18 cellular contexts compared by ENCODE assay signal in the genomic region with DNA sequence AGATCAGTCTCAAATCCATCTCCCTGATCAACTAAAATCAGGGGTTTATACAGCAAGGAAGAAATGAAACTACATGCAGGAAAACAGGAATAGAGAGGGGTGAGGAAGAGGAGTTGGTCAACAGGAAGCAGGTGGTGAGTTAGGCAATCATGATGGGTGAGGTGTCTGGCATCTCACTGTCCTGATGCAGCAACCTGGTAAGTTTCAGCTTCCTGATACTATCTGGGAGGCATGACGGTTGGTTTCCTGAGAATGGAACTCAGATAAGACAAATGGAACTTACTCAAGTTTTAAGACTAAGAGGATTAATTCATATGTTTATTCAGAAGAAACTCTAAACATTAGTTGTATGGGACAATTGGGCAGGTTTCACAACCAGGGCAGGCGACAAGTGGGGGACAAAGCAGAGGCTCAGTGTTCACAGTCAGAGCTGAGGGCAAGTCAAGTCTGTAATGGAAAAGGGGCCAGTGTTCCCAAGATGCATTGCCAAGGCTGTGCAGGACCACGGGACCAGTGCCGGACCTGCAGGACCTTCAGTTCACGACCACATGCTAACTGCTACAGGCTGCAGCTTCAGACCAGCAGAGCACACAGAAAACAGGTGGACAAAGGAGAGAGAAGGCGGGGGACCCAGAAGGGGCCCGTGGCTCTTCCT. TPM values are rescaled to one million over a fixed set of nuclear protein-coding genes. Genes with fewer than 3 reads are reported as not detected.
DNase-seq lines count a peak whose midpoint lies in the region; ATAC-seq and TF ChIP-seq lines count a peak whose summit lies in the region.
"Had no signal": no experiment of that assay in that cellular context is flagged by ENCODE, and none has a peak within 500 bp of the region (broad histone marks: within the 10 kb centered on the region; RNA-seq: fewer than 3 reads in every experiment).

No MANE protein-coding gene starts in this region.

- no peaks in the 10 kb centered on the region for H3K9me3 ChIP-seq in MM.1S (replicated peaks; ENCODE audit: insufficient read depth, low read length)
- H3K9me3 ChIP-seq in naive thymus-derived CD4-positive, alpha-beta T cell (ENCODE audit: control insufficient read depth in 2 of 3, low read length in 3 of 3), result no peaks in the 10 kb centered on the region
- H3K9me3 ChIP-seq: ovary, transverse colon had no signal

- intact Hi-C loops in naive thymus-derived CD4-positive, alpha-beta T cell (cut with micrococcal nuclease), result no loop called here

- no peaks in the 10 kb centered on the region for H3K79me2 ChIP-seq in MM.1S (ENCODE audit: low read length)

- H3K4me1 Mint-ChIP-seq in T-helper 2 cell treated with Interferon-gamma antibody and Interleukin-4, amounts not matched to agents 5 μg/mL and 100 μg/mL, for 36 hours (ENCODE audit: low read depth), result peaks cover 61% of the 10 kb centered on the region
- peaks cover 23 to 60% (median 32%) of the 10 kb centered on the region in 7 donors for H3K4me1 Mint-ChIP-seq in naive thymus-derived CD4-positive, alpha-beta T cell

- no peaks in the 10 kb centered on the region for H3K9me2 ChIP-seq in MM.1S (replicated peaks; ENCODE audit: insufficient read depth, low read length)

- peak overlapping the region; percentile 28; the same call in 1 of the 2 replicates for H3K27ac ChIP-seq in MM.1S (ENCODE audit: low read length)
- H3K27ac ChIP-seq in naive thymus-derived CD4-positive, alpha-beta T cell (ENCODE audit: low read depth, low read length), result no peak overlapping the region
- H3K27ac ChIP-seq: 22Rv1, esophagus squamous epithelium, ovary, transverse colon had no signal

- CTCF ChIA-PET in naive thymus-derived CD4-positive, alpha-beta T cell (lab: Charles Lee), result no interaction called here

- ATAC-seq in naive thymus-derived CD4-positive, alpha-beta T cell, result peak; percentile 31

- no peak overlapping the region for H3K4me2 ChIP-seq in MM.1S (ENCODE audit: low read depth, low read length)

- H3K27ac Mint-ChIP-seq in T-helper 2 cell treated with Interferon-gamma antibody and Interleukin-4, amounts not matched to agents 5 μg/mL and 100 μg/mL, for 36 hours, result peak overlapping the region; percentile 82
- peak overlapping the region in 7 of 9 donors; percentile 2 to 80 (median 73) for H3K27ac Mint-ChIP-seq in naive thymus-derived CD4-positive, alpha-beta T cell

- H3K36me3 Mint-ChIP-seq in T-helper 2 cell treated with Interferon-gamma antibody and Interleukin-4, amounts not matched to agents 5 μg/mL and 100 μg/mL, for 36 hours (ENCODE audit: low read depth), result peaks cover 30% of the 10 kb centered on the region
- peaks cover 0 to 29% (median 0%) of the 10 kb centered on the region in 5 donors for H3K36me3 Mint-ChIP-seq in naive thymus-derived CD4-positive, alpha-beta T cell
- H3K36me3 Mint-ChIP-seq: activated naive CD4-positive, alpha-beta T cell treated with anti-CD3 and anti-CD28 coated beads, Interleukin-2, amount 50 U/mL, for 24 hours had no signal

- no peaks in the 10 kb centered on the region for H4K20me1 ChIP-seq in MM.1S (ENCODE audit: insufficient read depth, low read length)

- POLR2A ChIA-PET in naive thymus-derived CD4-positive, alpha-beta T cell (lab: Charles Lee), result no interaction called here

- H3K4me3 ChIP-seq in MM.1S (ENCODE audit: low read length), result no peak overlapping the region
- H3K4me3 ChIP-seq in naive thymus-derived CD4-positive, alpha-beta T cell (ENCODE audit: low read length), result no peak overlapping the region
- H3K4me3 ChIP-seq: esophagus squamous epithelium, ovary, transverse colon had no signal

- peaks cover 29% of the 10 kb centered on the region for H3K9me3 Mint-ChIP-seq in T-helper 2 cell treated with Interferon-gamma antibody and Interleukin-4, amounts not matched to agents 5 μg/mL and 100 μg/mL, for 36 hours
- H3K9me3 Mint-ChIP-seq in naive thymus-derived CD4-positive, alpha-beta T cell, result peaks cover 0 to 13% (median 0%) of the 10 kb centered on the region in 11 donors
- H3K9me3 Mint-ChIP-seq: activated naive CD4-positive, alpha-beta T cell treated with anti-CD3 and anti-CD28 coated beads, Interleukin-2, amount 50 U/mL, for 24 hours had no signal

- H3K4me1 ChIP-seq in MM.1S (ENCODE audit: low read length), result peaks cover 26% of the 10 kb centered on the region
- peaks cover 6 to 20% of the 10 kb centered on the region in 2 donors for H3K4me1 ChIP-seq in naive thymus-derived CD4-positive, alpha-beta T cell (ENCODE audit: control insufficient read depth in 2 of 2, insufficient read depth in 2 of 2, low read length in 2 of 2)

- H3K27me3 Mint-ChIP-seq in T-helper 2 cell treated with Interferon-gamma antibody and Interleukin-4, amounts not matched to agents 5 μg/mL and 100 μg/mL, for 36 hours (ENCODE audit: low read depth), result no peaks in the 10 kb centered on the region
- no peaks in the 10 kb centered on the region for H3K27me3 Mint-ChIP-seq in naive thymus-derived CD4-positive, alpha-beta T cell
- H3K27me3 Mint-ChIP-seq: activated naive CD4-positive, alpha-beta T cell treated with anti-CD3 and anti-CD28 coated beads, Interleukin-2, amount 50 U/mL, for 24 hours had no signal

- DNase-seq in NCI-H510A treated with DMSO at 0.1 percent for 48 hours (lab: John Stamatoyannopoulos, UW) (peak; percentile 38), NCI-H510A (lab: John Stamatoyannopoulos, UW) (no peak), MM.1S (peak; percentile 56), NCI-H345 treated with DMSO at 0.1 percent for 48 hours (lab: John Stamatoyannopoulos, UW; ENCODE audit: unreplicated experiment) (no peak), occipital lobe (lab: John Stamatoyannopoulos, UW) (no peak), dedifferentiated amniotic fluid mesenchymal stem cell (ENCODE audit: extremely low spot score) (no peak)
- no peak for DNase-seq in T-helper 2 cell treated with Interferon-gamma antibody and Interleukin-4, amounts not matched to agents 5 μg/mL and 100 μg/mL, for 36 hours (ENCODE audit: low spot score)
- no peak for DNase-seq in naive thymus-derived CD4-positive, alpha-beta T cell
- DNase-seq: activated CD4-positive, alpha-beta T cell treated with anti-CD3 and anti-CD28 coated beads, Interleukin-2, amount 50 U/mL, for 4 hours; cerebellar nuclear complex; esophagus squamous epithelium; NCI-H1694; ovary; stimulated activated CD4-positive, alpha-beta T cell treated with anti-CD3 and anti-CD28 coated beads, Interleukin-12 subunit alpha, Interleukin-12 subunit beta, amount 100 ng/mL, for 4 hours; transverse colon had no signal

- H2AFZ ChIP-seq in MM.1S (ENCODE audit: low read length), result no peak overlapping the region

- H3K27me3 ChIP-seq in MM.1S (replicated peaks; ENCODE audit: insufficient read depth, low read length), result no peaks in the 10 kb centered on the region
- H3K27me3 ChIP-seq in naive thymus-derived CD4-positive, alpha-beta T cell (ENCODE audit: control insufficient read depth in 2 of 2, insufficient read depth in 2 of 2, low read length in 2 of 2), result no peaks in the 10 kb centered on the region
- H3K27me3 ChIP-seq: esophagus squamous epithelium, ovary, transverse colon had no signal

- no peak overlapping the region for H3K9ac ChIP-seq in MM.1S (ENCODE audit: low read length)

- H3K4me3 Mint-ChIP-seq in T-helper 2 cell treated with Interferon-gamma antibody and Interleukin-4, amounts not matched to agents 5 μg/mL and 100 μg/mL, for 36 hours, result peak overlapping the region; percentile 65
- peak overlapping the region in 2 of 10 donors; percentile 14 to 52 for H3K4me3 Mint-ChIP-seq in naive thymus-derived CD4-positive, alpha-beta T cell
- H3K4me3 Mint-ChIP-seq: activated naive CD4-positive, alpha-beta T cell treated with anti-CD3 and anti-CD28 coated beads, Interleukin-2, amount 50 U/mL, for 24 hours had no signal

- TF ChIP-seq CTCF in MM.1S (IDR thresholded peaks at IDR 0.05; ENCODE audit: low read length), result no peak

- no peaks in the 10 kb centered on the region for H3K36me3 ChIP-seq in MM.1S (replicated peaks; ENCODE audit: insufficient read depth, low read length)
- no peaks in the 10 kb centered on the region for H3K36me3 ChIP-seq in naive thymus-derived CD4-positive, alpha-beta T cell (ENCODE audit: control insufficient read depth in 2 of 3, insufficient read depth in 3 of 3, low read length in 3 of 3)
- H3K36me3 ChIP-seq: esophagus squamous epithelium, ovary, transverse colon had no signal

- H3F3A ChIP-seq in MM.1S (ENCODE audit: insufficient read depth, low read length), result peaks cover 14% of the 10 kb centered on the region

RNA-seq across cellular contexts. Expression of a gene that starts 17.7 kb away (rescaled TPM):
- 10 to 100 TPM in 4 of 5 experiments, 1 to 10 TPM in 1; 4.3 to 52.5 (median 14.4) TPM for total RNA-seq in naive thymus-derived CD4-positive, alpha-beta T cell
- 10 to 100 TPM; 14.7 to 17.5 TPM for polyA plus RNA-seq in naive thymus-derived CD4-positive, alpha-beta T cell
- 3.6 TPM for total RNA-seq in occipital lobe
- total RNA-seq: H4 had no signal

RNA-seq across cellular contexts. Expression of a gene that starts 45.5 kb away (rescaled TPM):
- total RNA-seq in naive thymus-derived CD4-positive, alpha-beta T cell, result 10 to 100 TPM; 10.1 to 66.8 (median 30.2) TPM
- polyA plus RNA-seq in naive thymus-derived CD4-positive, alpha-beta T cell, result 10 to 100 TPM; 14.1 to 16.4 TPM
- total RNA-seq in occipital lobe, result 110 TPM

Comparison
In these comparisons a context has a peak if more than half of its experiments do, and no peak if none do; other contexts are left out.
1. DNase-seq: peak in NCI-H510A treated with DMSO at 0.1 percent for 48 hours (single experiment) and MM.1S (single experiment); none in NCI-H510A (single experiment), T-helper 2 cell treated with Interferon-gamma antibody and Interleukin-4, amounts not matched to agents 5 μg/mL and 100 μg/mL, for 36 hours (single experiment), naive thymus-derived CD4-positive, alpha-beta T cell (0 of 9), NCI-H345 treated with DMSO at 0.1 percent for 48 hours (single experiment), occipital lobe (single experiment) and dedifferentiated amniotic fluid mesenchymal stem cell (single experiment).